In the genomic region with DNA sequence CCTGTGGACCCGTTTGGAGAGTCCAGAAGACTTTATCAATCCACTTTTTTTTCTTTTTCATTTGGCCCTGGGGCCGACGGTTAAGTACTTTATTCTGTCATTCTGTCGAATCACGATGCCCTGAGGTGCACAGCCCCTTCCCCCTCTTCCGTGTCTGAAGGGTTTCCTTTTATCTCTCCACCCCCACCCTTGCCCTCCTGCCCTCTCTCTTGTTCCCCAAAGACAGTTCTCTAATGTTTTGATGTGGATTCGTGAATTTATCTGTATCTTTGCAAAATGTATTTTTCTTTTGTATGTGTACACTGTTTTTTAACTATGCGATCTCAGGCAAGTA, we compare ENCODE assay signal across 2 cellular contexts.
TF ChIP-seq lines count a peak whose summit lies in the region.

No MANE protein-coding gene starts in this region.

TF ChIP-seq in GM23338, 12 proteins besides CTCF, POLR2A, EP300 and RAD21 (continues in another document):
- no peak for TF ChIP-seq ETS1 (IDR thresholded peaks at IDR 0.05)
- TF ChIP-seq ZNF114 (CRISPR knock-in tag; IDR thresholded peaks at IDR 0.05) = no peak
- no peak for TF ChIP-seq POLR2AphosphoS5 (IDR thresholded peaks at IDR 0.05; ENCODE audit: low read depth)
- no peak for TF ChIP-seq EZH2phosphoT487 (IDR thresholded peaks at IDR 0.05; ENCODE audit: unreplicated experiment)
- TF ChIP-seq STAT1 (IDR thresholded peaks at IDR 0.05; ENCODE audit: unreplicated experiment) = no peak
- no peak for TF ChIP-seq REST (IDR thresholded peaks at IDR 0.05; ENCODE audit: unreplicated experiment)
- TF ChIP-seq, protein P1, sequence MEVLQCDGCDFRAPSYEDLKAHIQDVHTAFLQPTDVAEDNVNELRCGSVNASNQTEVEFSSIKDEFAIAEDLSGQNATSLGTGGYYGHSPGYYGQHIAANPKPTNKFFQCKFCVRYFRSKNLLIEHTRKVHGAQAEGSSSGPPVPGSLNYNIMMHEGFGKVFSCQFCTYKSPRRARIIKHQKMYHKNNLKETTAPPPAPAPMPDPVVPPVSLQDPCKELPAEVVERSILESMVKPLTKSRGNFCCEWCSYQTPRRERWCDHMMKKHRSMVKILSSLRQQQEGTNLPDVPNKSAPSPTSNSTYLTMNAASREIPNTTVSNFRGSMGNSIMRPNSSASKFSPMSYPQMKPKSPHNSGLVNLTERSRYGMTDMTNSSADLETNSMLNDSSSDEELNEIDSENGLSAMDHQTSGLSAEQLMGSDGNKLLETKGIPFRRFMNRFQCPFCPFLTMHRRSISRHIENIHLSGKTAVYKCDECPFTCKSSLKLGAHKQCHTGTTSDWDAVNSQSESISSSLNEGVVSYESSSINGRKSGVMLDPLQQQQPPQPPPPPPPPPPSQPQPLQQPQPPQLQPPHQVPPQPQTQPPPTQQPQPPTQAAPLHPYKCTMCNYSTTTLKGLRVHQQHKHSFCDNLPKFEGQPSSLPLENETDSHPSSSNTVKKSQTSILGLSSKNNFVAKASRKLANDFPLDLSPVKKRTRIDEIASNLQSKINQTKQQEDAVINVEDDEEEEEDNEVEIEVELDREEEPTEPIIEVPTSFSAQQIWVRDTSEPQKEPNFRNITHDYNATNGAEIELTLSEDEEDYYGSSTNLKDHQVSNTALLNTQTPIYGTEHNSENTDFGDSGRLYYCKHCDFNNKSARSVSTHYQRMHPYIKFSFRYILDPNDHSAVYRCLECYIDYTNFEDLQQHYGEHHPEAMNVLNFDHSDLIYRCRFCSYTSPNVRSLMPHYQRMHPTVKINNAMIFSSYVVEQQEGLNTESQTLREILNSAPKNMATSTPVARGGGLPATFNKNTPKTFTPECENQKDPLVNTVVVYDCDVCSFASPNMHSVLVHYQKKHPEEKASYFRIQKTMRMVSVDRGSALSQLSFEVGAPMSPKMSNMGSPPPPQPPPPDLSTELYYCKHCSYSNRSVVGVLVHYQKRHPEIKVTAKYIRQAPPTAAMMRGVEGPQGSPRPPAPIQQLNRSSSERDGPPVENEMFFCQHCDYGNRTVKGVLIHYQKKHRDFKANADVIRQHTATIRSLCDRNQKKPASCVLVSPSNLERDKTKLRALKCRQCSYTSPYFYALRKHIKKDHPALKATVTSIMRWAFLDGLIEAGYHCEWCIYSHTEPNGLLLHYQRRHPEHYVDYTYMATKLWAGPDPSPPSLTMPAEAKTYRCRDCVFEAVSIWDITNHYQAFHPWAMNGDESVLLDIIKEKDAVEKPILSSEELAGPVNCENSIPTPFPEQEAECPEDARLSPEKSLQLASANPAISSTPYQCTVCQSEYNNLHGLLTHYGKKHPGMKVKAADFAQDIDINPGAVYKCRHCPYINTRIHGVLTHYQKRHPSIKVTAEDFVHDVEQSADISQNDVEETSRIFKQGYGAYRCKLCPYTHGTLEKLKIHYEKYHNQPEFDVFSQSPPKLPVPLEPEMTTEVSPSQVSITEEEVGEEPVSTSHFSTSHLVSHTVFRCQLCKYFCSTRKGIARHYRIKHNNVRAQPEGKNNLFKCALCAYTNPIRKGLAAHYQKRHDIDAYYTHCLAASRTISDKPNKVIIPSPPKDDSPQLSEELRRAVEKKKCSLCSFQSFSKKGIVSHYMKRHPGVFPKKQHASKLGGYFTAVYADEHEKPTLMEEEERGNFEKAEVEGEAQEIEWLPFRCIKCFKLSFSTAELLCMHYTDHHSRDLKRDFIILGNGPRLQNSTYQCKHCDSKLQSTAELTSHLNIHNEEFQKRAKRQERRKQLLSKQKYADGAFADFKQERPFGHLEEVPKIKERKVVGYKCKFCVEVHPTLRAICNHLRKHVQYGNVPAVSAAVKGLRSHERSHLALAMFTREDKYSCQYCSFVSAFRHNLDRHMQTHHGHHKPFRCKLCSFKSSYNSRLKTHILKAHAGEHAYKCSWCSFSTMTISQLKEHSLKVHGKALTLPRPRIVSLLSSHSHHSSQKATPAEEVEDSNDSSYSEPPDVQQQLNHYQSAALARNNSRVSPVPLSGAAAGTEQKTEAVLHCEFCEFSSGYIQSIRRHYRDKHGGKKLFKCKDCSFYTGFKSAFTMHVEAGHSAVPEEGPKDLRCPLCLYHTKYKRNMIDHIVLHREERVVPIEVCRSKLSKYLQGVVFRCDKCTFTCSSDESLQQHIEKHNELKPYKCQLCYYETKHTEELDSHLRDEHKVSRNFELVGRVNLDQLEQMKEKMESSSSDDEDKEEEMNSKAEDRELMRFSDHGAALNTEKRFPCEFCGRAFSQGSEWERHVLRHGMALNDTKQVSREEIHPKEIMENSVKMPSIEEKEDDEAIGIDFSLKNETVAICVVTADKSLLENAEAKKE (CRISPR knock-in tag; IDR thresholded peaks at IDR 0.05) = no peak
- TF ChIP-seq NANOG (IDR thresholded peaks at IDR 0.05; ENCODE audit: borderline replicate concordance) = no peak
- no peak for TF ChIP-seq ZNF331 (CRISPR knock-in tag; IDR thresholded peaks at IDR 0.05; ENCODE audit: low read depth)
- no peak for TF ChIP-seq JUNB (IDR thresholded peaks at IDR 0.05; ENCODE audit: unreplicated experiment)
- TF ChIP-seq EZH2 (IDR thresholded peaks at IDR 0.05; ENCODE audit: low read depth, unreplicated experiment) = no peak

TF ChIP-seq in H1, 55 proteins besides CTCF, POLR2A, EP300 and RAD21:
- no peak for TF ChIP-seq SIRT6 (IDR thresholded peaks at IDR 0.05; ENCODE audit: low read length)
- no peak for TF ChIP-seq TCF12 (IDR thresholded peaks at IDR 0.05; ENCODE audit: low read depth, low read length)
- no peak for TF ChIP-seq RXRA (IDR thresholded peaks at IDR 0.05; ENCODE audit: insufficient read depth, low read depth, low read length)
- no peak for TF ChIP-seq KDM1A (IDR thresholded peaks at IDR 0.05; ENCODE audit: borderline replicate concordance, low read length)
- no peak for TF ChIP-seq BACH1 (IDR thresholded peaks at IDR 0.05; ENCODE audit: low read length)
- no peak for TF ChIP-seq TEAD4 (IDR thresholded peaks at IDR 0.05; ENCODE audit: low read depth, low read length)
- TF ChIP-seq TBP (IDR thresholded peaks at IDR 0.05; ENCODE audit: low read depth, low read length) = no peak
- no peak for TF ChIP-seq ASH2L (IDR thresholded peaks at IDR 0.05; ENCODE audit: low read length)
- TF ChIP-seq BRCA1 (IDR thresholded peaks at IDR 0.05; ENCODE audit: low read depth, low read length) = no peak
- TF ChIP-seq CBX5 (IDR thresholded peaks at IDR 0.05; ENCODE audit: low read depth, low read length) = no peak
- TF ChIP-seq YY1 (IDR thresholded peaks at IDR 0.05; ENCODE audit: low read depth, low read length) = no peak
